In genomic region chr16:24119807-24120206, GRCh38 we compare ENCODE assay signal across 20 cellular contexts.
"Had no signal": no experiment of that assay in that cellular context is flagged by ENCODE, and none has a peak within 500 bp of the region (broad histone marks: within the 10 kb centered on the region; RNA-seq: fewer than 3 reads in every experiment).

No MANE protein-coding gene starts in this region.

- H3K9me3 Mint-ChIP-seq: central memory CD8-positive, alpha-beta T cell; effector memory CD8-positive, alpha-beta T cell; nephron had no signal

- H3K36me3 ChIP-seq: esophagus squamous epithelium, gastroesophageal sphincter, tibial nerve, upper lobe of right lung, vagina had no signal

- H3K4me3 ChIP-seq: esophagus squamous epithelium, gastroesophageal sphincter, hepatocyte, spleen, testis, tibial nerve, upper lobe of right lung, vagina had no signal

- H3K4me1 ChIP-seq: esophagus squamous epithelium, gastroesophageal sphincter, upper lobe of right lung, vagina had no signal

- H3K79me2 ChIP-seq: hepatocyte had no signal

- H2AFZ ChIP-seq: hepatocyte had no signal

- H3K27ac ChIP-seq: esophagus squamous epithelium, gastroesophageal sphincter, hepatocyte, spleen, tibial nerve, upper lobe of right lung, vagina had no signal

- H3K27ac Mint-ChIP-seq: effector memory CD8-positive, alpha-beta T cell; nephron had no signal

- H3K4me3 Mint-ChIP-seq: central memory CD8-positive, alpha-beta T cell; effector memory CD8-positive, alpha-beta T cell; nephron had no signal

- H3K27me3 Mint-ChIP-seq: central memory CD8-positive, alpha-beta T cell; effector memory CD8-positive, alpha-beta T cell had no signal

- DNase-seq: effector memory CD8-positive, alpha-beta T cell; esophagus squamous epithelium; foreskin fibroblast; kidney glomerular epithelial cell; mammary epithelial cell; spleen; stimulated activated CD4-positive, alpha-beta T cell treated with anti-CD3 and anti-CD28 coated beads, Interleukin-15, amount 100 ng/mL, for 24 hours; stimulated activated CD4-positive, alpha-beta T cell treated with anti-CD3 and anti-CD28 coated beads, Interleukin-1b, Interleukin-23, amount 100 ng/mL, for 48 hours; stimulated activated CD4-positive, alpha-beta T cell treated with anti-CD3 and anti-CD28 coated beads, Interleukin-4, amount 100 ng/mL, for 24 hours; stimulated activated naive CD4-positive, alpha-beta T cell; upper lobe of right lung had no signal

- H3K4me2 ChIP-seq: hepatocyte had no signal

- H3K27me3 ChIP-seq: esophagus squamous epithelium, gastroesophageal sphincter, spleen, testis, tibial nerve, upper lobe of right lung, vagina had no signal

- ATAC-seq: effector memory CD8-positive, alpha-beta T cell; gastroesophageal sphincter; left lobe of liver; sciatic nerve; upper lobe of right lung had no signal

- H3K4me1 Mint-ChIP-seq: nephron had no signal

- H3K9me3 ChIP-seq: esophagus squamous epithelium, gastroesophageal sphincter, spleen, testis, tibial nerve, upper lobe of right lung, vagina had no signal
